In the genomic region with DNA sequence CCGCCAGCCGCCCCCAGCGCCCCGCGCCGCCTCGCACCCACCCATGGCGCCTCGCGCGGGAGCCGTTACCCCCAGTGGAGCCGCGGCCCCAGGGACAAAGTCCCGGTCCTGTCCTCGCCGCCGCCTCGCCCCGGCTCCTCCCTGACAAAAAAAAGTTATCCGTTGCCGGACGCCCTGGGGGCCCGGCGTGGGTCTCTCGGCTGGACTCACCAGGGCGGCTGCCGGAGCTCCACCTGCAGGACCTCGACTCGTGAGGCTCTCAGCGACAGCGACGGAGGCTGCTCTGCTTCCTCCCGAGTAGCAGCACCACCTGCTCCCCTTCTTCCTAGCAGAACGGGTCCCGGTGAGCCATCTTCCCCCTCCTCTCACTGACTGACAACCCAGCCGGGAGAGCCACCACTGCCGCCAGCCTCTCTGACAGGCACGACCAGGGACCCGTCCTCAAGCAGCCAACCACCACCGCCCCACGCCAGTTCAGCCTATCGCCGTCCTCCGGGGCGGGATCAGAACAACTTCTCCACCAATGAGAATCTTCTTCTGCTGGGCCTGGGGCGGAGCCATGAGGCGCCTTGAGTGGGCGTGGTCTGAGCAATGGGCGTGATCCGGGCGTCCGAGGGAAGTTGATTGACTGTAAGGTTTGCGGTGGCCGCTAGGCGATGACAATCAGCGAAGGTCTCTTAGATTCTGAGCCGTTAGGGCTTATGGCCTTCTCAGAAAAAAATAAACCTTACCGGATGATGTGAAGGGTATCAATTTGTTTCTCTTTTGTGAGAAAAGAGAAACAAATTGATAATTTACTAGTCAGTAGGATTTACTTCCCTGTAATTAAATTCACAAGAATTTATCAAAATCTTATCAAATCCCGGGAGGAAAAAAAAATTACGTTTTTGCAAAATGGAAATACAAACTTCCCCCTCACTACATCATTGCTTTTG, we compare ENCODE assay signal across 8 cellular contexts. TPM values are rescaled to one million over a fixed set of nuclear protein-coding genes. Genes with fewer than 3 reads are reported as not detected.
DNase-seq lines count a peak whose midpoint lies in the region; FAIRE-seq and TF ChIP-seq lines count a peak whose summit lies in the region.

A gene (minus strand): TSS at position 416 of the 935 bp plus-strand sequence. CDS start 23,019 bp downstream, outside the sequence.

- FAIRE-seq in G401.6 (lab: Jason Lieb, UNC): peak; percentile 100

- no peak within 1 kb of the TSS for H3K23ac ChIP-seq in H9 (ENCODE audit: insufficient read length, low read depth, low read length)

- peak within 1 kb of the TSS in 2 of 3 experiments; percentile 13 to 18; a peak in 3 of 7 replicates for H3K27ac Mint-ChIP-seq in H9

- H3K4ac ChIP-seq in H9 (ENCODE audit: low read depth, low read length): no peak within 1 kb of the TSS

- no peak within 1 kb of the TSS for H4K91ac ChIP-seq in H9 (ENCODE audit: insufficient read length, low read depth, low read length)

- H3K23me2 ChIP-seq in H9 (ENCODE audit: insufficient read length, low read depth, low read length, poor library complexity, severe bottlenecking): peaks cover 5% of the 10 kb centered on the region

- H3K27me3 Mint-ChIP-seq in H9 (ENCODE audit: low read depth): no peaks in the 10 kb centered on the region

- no peak within 1 kb of the TSS for H4K8ac ChIP-seq in H9 (replicated peaks; ENCODE audit: insufficient read length, low read depth, low read length)

- H3K9me3 ChIP-seq in H9 (ENCODE audit: control insufficient read depth, low read depth, low read length) (no peaks in the 10 kb centered on the region), neural cell (ENCODE audit: low read length) (no peaks in the 10 kb centered on the region), stomach (no peaks in the 10 kb centered on the region)

- no peak within 1 kb of the TSS for H2BK12ac ChIP-seq in H9 (ENCODE audit: insufficient read length, low read depth, low read length)

- H3K79me2 ChIP-seq in H9 (ENCODE audit: insufficient read depth, low read length) (peaks cover 14% of the 10 kb centered on the region; the same call in 1 of the 2 replicates), neural cell (replicated peaks; ENCODE audit: insufficient read depth, low read length) (no peaks in the 10 kb centered on the region)

- H3K4me2 ChIP-seq in H9 (ENCODE audit: insufficient read depth, insufficient read length, low read length) (peak within 1 kb of the TSS; percentile 98), neural cell (ENCODE audit: low read length) (peak within 1 kb of the TSS; percentile 90)

- no peak within 1 kb of the TSS for H2AK5ac ChIP-seq in H9 (ENCODE audit: insufficient read length, low read length)

- peak within 1 kb of the TSS in 1 of 2 experiments; percentile 93; a peak in 3 of 5 replicates for H3K4me3 Mint-ChIP-seq in H9

- H3K56ac ChIP-seq in H9 (ENCODE audit: insufficient read length, low read depth, low read length): no peak within 1 kb of the TSS

- H2BK120ac ChIP-seq in H9 (ENCODE audit: low read depth, low read length, poor library complexity, severe bottlenecking): no peak within 1 kb of the TSS

- peak in 2 of 4 donors; percentile 72 to 79 for TF ChIP-seq POLR2A in stomach (IDR thresholded peaks at IDR 0.05)

- H3T11ph ChIP-seq in H9 (ENCODE audit: low read length): no peak within 1 kb of the TSS

- peak; percentile 44 for TF ChIP-seq EP300 in neural cell (conservative IDR thresholded peaks at IDR 0.05; ENCODE audit: poor library complexity, severe bottlenecking)
- no peak for TF ChIP-seq EP300 in stomach (IDR thresholded peaks at IDR 0.05)

- no peaks in the 10 kb centered on the region for H3K36me3 Mint-ChIP-seq in H9 (ENCODE audit: insufficient read depth in 1 of 3, low read depth in 3 of 3)

- no peak within 1 kb of the TSS for H2AFZ ChIP-seq in H9 (ENCODE audit: low read length)
- peak within 1 kb of the TSS; percentile 44 for H2AFZ ChIP-seq in neural cell (ENCODE audit: low read depth, low read length)

- H3K27me3 ChIP-seq in H9 (ENCODE audit: insufficient read depth, low read length): no peaks in the 10 kb centered on the region
- no peaks in the 10 kb centered on the region for H3K27me3 ChIP-seq in neural cell (ENCODE audit: insufficient read depth, low read depth, low read length)
- H3K27me3 ChIP-seq in stomach: peaks cover 0 to 3% (median 0%) of the 10 kb centered on the region in 3 donors

- no peak for TF ChIP-seq RAD21 in neural cell (conservative IDR thresholded peaks at IDR 0.05)

- intact Hi-C loops in stomach (cut with DNase I; ENCODE audit: low total_unique reads): no loop called here

- H3K9me3 Mint-ChIP-seq in H9: no peaks in the 10 kb centered on the region

- peaks cover 5% of the 10 kb centered on the region for H3F3A ChIP-seq in neural cell (ENCODE audit: insufficient read depth, low read length, poor library complexity, severe bottlenecking)

- H3K4me1 Mint-ChIP-seq in H9: peaks cover 22 to 24% of the 10 kb centered on the region in 2 experiments

- no peaks in the 10 kb centered on the region for H3K9me2 ChIP-seq in neural cell (ENCODE audit: insufficient read depth, low read length)

- H2BK15ac ChIP-seq in H9 (ENCODE audit: low read depth, low read length): no peak within 1 kb of the TSS

- H4K20me1 ChIP-seq in H9 (ENCODE audit: control insufficient read depth, insufficient read depth, insufficient read length): no peaks in the 10 kb centered on the region
- no peaks in the 10 kb centered on the region for H4K20me1 ChIP-seq in neural cell (ENCODE audit: insufficient read depth)

- H3K14ac ChIP-seq in H9 (ENCODE audit: insufficient read depth, low read length): peak within 1 kb of the TSS; percentile 64

- H4K5ac ChIP-seq in H9 (ENCODE audit: insufficient read length, low read depth, low read length): no peak within 1 kb of the TSS

- H3K9ac ChIP-seq in H9 (ENCODE audit: extremely low read depth, insufficient read length, low read length): peak within 1 kb of the TSS; percentile 86
- H3K9ac ChIP-seq in neural cell (ENCODE audit: low read length): peak within 1 kb of the TSS; percentile 59

- no peak within 1 kb of the TSS for H3K27ac ChIP-seq in H9 (ENCODE audit: insufficient read length, low read depth, low read length)
- H3K27ac ChIP-seq in neural cell (ENCODE audit: low read length): no peak within 1 kb of the TSS
- peak within 1 kb of the TSS; percentile 76 to 89 (median 79) for H3K27ac ChIP-seq in stomach

- H3K79me1 ChIP-seq in H9 (ENCODE audit: insufficient read depth, low read depth, low read length, poor library complexity, severe bottlenecking): peaks cover 3% of the 10 kb centered on the region

- peak within 1 kb of the TSS; percentile 83 for H3K4me3 ChIP-seq in neural cell (ENCODE audit: low read length)
- H3K4me3 ChIP-seq in stomach: peak within 1 kb of the TSS; percentile 74 to 97 (median 89)

- no CpG with 5 or more reads among the region's 61 CpGs for WGBS in H9 (ENCODE audit: extremely low coverage, insufficient read length, low lambda C conversion rate)
- 2 to 3% (median 2%) methylated on average over 41 to 61 of the region's 61 CpGs for WGBS in stomach, 5 donors

- TF ChIP-seq CTCF in H9 (conservative IDR thresholded peaks at IDR 0.05) (peak; percentile 56), neural cell (IDR thresholded peaks at IDR 0.05; ENCODE audit: poor library complexity, severe bottlenecking) (peak; percentile 77), stomach (IDR thresholded peaks at IDR 0.05) (peak in 6 of 7 experiments; percentile 27 to 78 (median 61))

- no peak within 1 kb of the TSS for H2BK5ac ChIP-seq in H9 (ENCODE audit: insufficient read length, low read length)

- H3K4me1 ChIP-seq in H9 (ENCODE audit: insufficient read depth, low read length) (peaks cover 9% of the 10 kb centered on the region; the same call in 1 of the 2 replicates), stomach (peaks cover 7 to 42% (median 25%) of the 10 kb centered on the region in 4 donors)

- H3K36me3 ChIP-seq in neural cell (ENCODE audit: insufficient read depth, low read length) (no peaks in the 10 kb centered on the region), stomach (no peaks in the 10 kb centered on the region)

- no peak within 1 kb of the TSS for H2BK20ac ChIP-seq in H9 (ENCODE audit: low read depth, low read length, poor library complexity, severe bottlenecking)

- no peak within 1 kb of the TSS for H3K18ac ChIP-seq in H9 (ENCODE audit: insufficient read length, low read depth, low read length)

- DNase-seq in H9: peak; percentile 99
- peak; percentile 98 for DNase-seq in M059J (ENCODE audit: low read depth)
- DNase-seq in SHP77 treated with DMSO at 0.1 percent for 48 hours (lab: John Stamatoyannopoulos, UW): peak; percentile 99
- DNase-seq in activated effector memory CD4-positive, alpha-beta T cell treated with anti-CD3 and anti-CD28 coated beads, Interleukin-2, amount 50 U/mL, for 16 hours: peak; percentile 100
- peak; percentile 99 for DNase-seq in fibroblast of the conjunctiva (ENCODE audit: low read depth)
- peak; percentile 99 for DNase-seq in stomach

TF ChIP-seq in neural cell, 6 proteins besides CTCF, POLR2A, EP300 and RAD21 (continues in another document):
- TF ChIP-seq POLR2AphosphoS5 (IDR thresholded peaks at IDR 0.05): peak; percentile 80
- TF ChIP-seq EZH2 (IDR thresholded peaks at IDR 0.05; ENCODE audit: borderline replicate concordance, insufficient read depth, low read length, poor library complexity, severe bottlenecking): no peak
- TF ChIP-seq MXI1 (conservative IDR thresholded peaks at IDR 0.05; ENCODE audit: poor library complexity, severe bottlenecking): no peak
- peak; percentile 89 for TF ChIP-seq TAF1 (IDR thresholded peaks at IDR 0.05; ENCODE audit: low read depth)

RNA-seq across cellular contexts. Expression of the gene that starts here (rescaled TPM):
- 120 and 126 TPM in 2 replicates for total RNA-seq in H9 (2021)
- total RNA-seq in M059J (2014; rRNA removed; shearing (Covaris generic)): 76.4 and 136 TPM in 2 replicates
- 12.3 and 12.9 TPM in 2 replicates for polyA plus RNA-seq in neural cell
- 13.6 and 17.0 TPM in 2 replicates for polyA minus RNA-seq in neural cell
- 10 to 100 TPM in 2 of 5 donors, 1 to 10 TPM in 2, under 1 TPM in 1; 0.58 to 32.9 (median 5.4) TPM for total RNA-seq in stomach
- polyA plus RNA-seq in stomach: 1 to 10 TPM; 2.6 to 7.7 (median 2.7) TPM

Comparison
In these comparisons a context has a peak if more than half of its experiments do, and no peak if none do; other contexts are left out.
1. H3K27ac ChIP-seq: peak in stomach (5 of 5); none in H9 (single experiment) and neural cell (single experiment).
2. Peak in every context shown above with its lines, with median percentiles within 50 percentile points of each other: DNase-seq and CTCF ChIP-seq.